Comparison of ENCODE assay signal across 28 cellular contexts in the genomic region with DNA sequence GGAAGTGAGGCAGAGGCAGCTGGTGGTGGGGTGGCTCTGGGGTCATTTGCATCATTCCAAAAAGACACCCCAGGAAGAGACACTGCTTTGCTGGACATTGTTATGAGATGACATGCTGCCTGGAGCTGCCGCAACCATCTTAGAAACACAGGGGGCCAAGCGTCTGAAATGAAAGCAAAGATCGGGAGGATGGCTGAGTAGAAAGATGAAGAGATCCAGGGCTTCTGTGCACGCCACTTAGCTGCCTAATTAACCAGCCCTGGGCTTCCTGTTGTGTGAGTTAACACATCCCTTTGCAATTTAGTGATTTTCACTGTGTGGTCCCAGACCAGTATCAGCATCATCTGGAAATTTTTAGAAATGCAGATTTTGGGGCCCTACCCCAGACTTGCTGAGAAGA.
"Had no signal": no experiment of that assay in that cellular context is flagged by ENCODE, and none has a peak within 500 bp of the region (broad histone marks: within the 10 kb centered on the region; RNA-seq: fewer than 3 reads in every experiment).

No MANE protein-coding gene starts in this region.

- ATAC-seq: activated CD8-positive, alpha-beta memory T cell treated with anti-CD3 and anti-CD28 coated beads, Interleukin-2, amount 10 ng/mL, durations not matched to agents 7 days and 5 days; activated naive CD4-positive, alpha-beta T cell treated with anti-CD3 and anti-CD28 coated beads, Interleukin-2, amount 50 U/mL, for 72 hours; activated naive CD8-positive, alpha-beta T cell treated with anti-CD3 and anti-CD28 coated beads, Interleukin-2, amount 50 U/mL, for 24 hours; body of pancreas; K562 had no signal

- H3K9me3 Mint-ChIP-seq: activated CD4-positive, alpha-beta T cell treated with anti-CD3 and anti-CD28 coated beads, Interleukin-2, amount 10 ng/mL, durations not matched to agents 24 days and 14 days; activated naive CD4-positive, alpha-beta T cell treated with anti-CD3 and anti-CD28 coated beads, Interleukin-2, amount 50 U/mL, for 72 hours; activated naive CD8-positive, alpha-beta T cell treated with anti-CD3 and anti-CD28 coated beads, Interleukin-2, amount 50 U/mL, for 24 hours; activated T-cell treated with anti-CD3 and anti-CD28 coated beads, Interleukin-2, amount 50 U/mL, for 24 hours; T-helper 1 cell treated with Interleukin-12 subunit alpha and Interleukin-12 subunit beta and Interleukin-4 antibody, amounts not matched to agents 30 μg/mL and 1 μg/mL, for 36 hours had no signal

- H3K4me1 ChIP-seq: ascending aorta, body of pancreas had no signal

- DNase-seq: activated B cell treated with CpG ODN at 0.5 μM for 24 hours; activated CD4-positive, alpha-beta T cell treated with anti-CD3 and anti-CD28 coated beads for 1 hour; activated CD4-positive, alpha-beta T cell treated with anti-CD3 and anti-CD28 coated beads, Interleukin-2, amount 10 ng/mL, durations not matched to agents 24 days and 14 days; activated CD4-positive, alpha-beta T cell treated with anti-CD3 and anti-CD28 coated beads, Interleukin-2, amount 50 U/mL, for 48 hours; activated CD8-positive, alpha-beta memory T cell treated with anti-CD3 and anti-CD28 coated beads, Interleukin-2, amount 10 ng/mL, durations not matched to agents 7 days and 5 days; activated effector memory CD4-positive, alpha-beta T cell treated with anti-CD3 and anti-CD28 coated beads, Interleukin-2, amount 50 U/mL, for 16 hours; activated naive CD4-positive, alpha-beta T cell treated with Interleukin-2 at 50 U/mL for 16 hours; activated naive CD8-positive, alpha-beta T cell treated with anti-CD3 and anti-CD28 coated beads, Interleukin-2, amount 50 U/mL, for 24 hours; activated T-cell treated with anti-CD3 and anti-CD28 coated beads, Interleukin-2, amount 50 U/mL, for 24 hours; amniotic stem cell; body of pancreas; central memory CD4-positive, alpha-beta T cell; Karpas-422; NCI-H1048; NCI-H1694; NCI-H2029; NCI-H2107; NCI-H2171 treated with DMSO at 0.1 percent for 48 hours; NCI-H345; NCI-H510A; NCI-H526 treated with DMSO at 0.1 percent for 48 hours; NCI-H82; SIG-M5; T-helper 9 cell had no signal

- H3K27ac Mint-ChIP-seq: activated B cell treated with CpG ODN at 0.5 μM for 24 hours; activated CD4-positive, alpha-beta T cell treated with anti-CD3 and anti-CD28 coated beads, Interleukin-2, amount 10 ng/mL, durations not matched to agents 24 days and 14 days; activated CD8-positive, alpha-beta memory T cell treated with anti-CD3 and anti-CD28 coated beads, Interleukin-2, amount 10 ng/mL, durations not matched to agents 7 days and 5 days; activated naive CD4-positive, alpha-beta T cell treated with anti-CD3 and anti-CD28 coated beads, Interleukin-2, amount 50 U/mL, for 72 hours; activated naive CD8-positive, alpha-beta T cell treated with anti-CD3 and anti-CD28 coated beads, Interleukin-2, amount 50 U/mL, for 24 hours; activated T-cell treated with anti-CD3 and anti-CD28 coated beads, Interleukin-2, amount 50 U/mL, for 24 hours; T-helper 1 cell treated with Interleukin-12 subunit alpha and Interleukin-12 subunit beta and Interleukin-4 antibody, amounts not matched to agents 30 μg/mL and 1 μg/mL, for 36 hours had no signal

- H3K27me3 Mint-ChIP-seq: activated B cell treated with CpG ODN at 0.5 μM for 24 hours; activated CD8-positive, alpha-beta memory T cell treated with anti-CD3 and anti-CD28 coated beads, Interleukin-2, amount 10 ng/mL, durations not matched to agents 7 days and 5 days; activated naive CD8-positive, alpha-beta T cell treated with anti-CD3 and anti-CD28 coated beads, Interleukin-2, amount 50 U/mL, for 24 hours; activated T-cell treated with anti-CD3 and anti-CD28 coated beads, Interleukin-2, amount 50 U/mL, for 24 hours had no signal

- H3K9me3 ChIP-seq: body of pancreas had no signal

- H3K4me1 Mint-ChIP-seq: activated B cell treated with CpG ODN at 0.5 μM for 24 hours; activated CD4-positive, alpha-beta T cell treated with anti-CD3 and anti-CD28 coated beads, Interleukin-2, amount 10 ng/mL, durations not matched to agents 24 days and 14 days; activated CD8-positive, alpha-beta memory T cell treated with anti-CD3 and anti-CD28 coated beads, Interleukin-2, amount 10 ng/mL, durations not matched to agents 7 days and 5 days; activated naive CD8-positive, alpha-beta T cell treated with anti-CD3 and anti-CD28 coated beads, Interleukin-2, amount 50 U/mL, for 24 hours had no signal

- H3K27me3 ChIP-seq: ascending aorta, body of pancreas had no signal

- H3K4me3 Mint-ChIP-seq: activated B cell treated with CpG ODN at 0.5 μM for 24 hours; activated CD4-positive, alpha-beta T cell treated with anti-CD3 and anti-CD28 coated beads, Interleukin-2, amount 10 ng/mL, durations not matched to agents 24 days and 14 days; activated CD8-positive, alpha-beta memory T cell treated with anti-CD3 and anti-CD28 coated beads, Interleukin-2, amount 10 ng/mL, durations not matched to agents 7 days and 5 days; activated naive CD8-positive, alpha-beta T cell treated with anti-CD3 and anti-CD28 coated beads, Interleukin-2, amount 50 U/mL, for 24 hours; activated T-cell treated with anti-CD3 and anti-CD28 coated beads, Interleukin-2, amount 50 U/mL, for 24 hours; T-helper 1 cell treated with Interleukin-12 subunit alpha and Interleukin-12 subunit beta and Interleukin-4 antibody, amounts not matched to agents 30 μg/mL and 1 μg/mL, for 36 hours had no signal

- H3K36me3 Mint-ChIP-seq: activated CD8-positive, alpha-beta memory T cell treated with anti-CD3 and anti-CD28 coated beads, Interleukin-2, amount 10 ng/mL, durations not matched to agents 7 days and 5 days; activated naive CD4-positive, alpha-beta T cell treated with anti-CD3 and anti-CD28 coated beads, Interleukin-2, amount 50 U/mL, for 72 hours had no signal

- H3K4me3 ChIP-seq: ascending aorta, body of pancreas, K562 had no signal

- H3K27ac ChIP-seq: ascending aorta, body of pancreas had no signal
